In the genomic region with DNA sequence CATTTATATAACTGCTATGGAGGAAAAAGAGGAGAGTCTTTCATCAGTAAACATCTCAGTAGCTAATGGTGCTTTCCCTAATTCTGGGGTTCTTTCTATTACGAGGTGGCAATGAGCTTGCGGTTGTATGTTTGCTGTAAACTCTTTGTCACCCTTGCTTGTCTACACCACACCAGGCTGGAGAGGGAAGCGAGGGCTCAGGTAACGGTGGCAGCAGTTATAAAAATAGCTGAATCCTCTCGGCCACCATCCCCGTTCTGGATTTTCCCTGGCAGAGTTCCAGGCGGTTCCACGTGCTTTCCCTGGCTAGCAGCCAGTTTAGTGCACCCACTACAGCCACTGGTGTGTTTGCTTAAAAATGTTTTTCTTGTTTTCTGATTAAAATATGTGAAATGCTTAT, we compare ENCODE assay signal across 8 cellular contexts. TPM values are rescaled to one million over a fixed set of nuclear protein-coding genes. Genes with fewer than 3 reads are reported as not detected.
DNase-seq lines count a peak whose midpoint lies in the region; ATAC-seq, FAIRE-seq and TF ChIP-seq lines count a peak whose summit lies in the region.

No MANE protein-coding gene starts in this region.

- TF ChIP-seq CTCF in GM13976 (IDR thresholded peaks at IDR 0.05; ENCODE audit: borderline replicate concordance, control extremely low read depth, extremely low read depth, insufficient read depth, missing control alignments) (no peak), bronchial epithelial cell (IDR thresholded peaks at IDR 0.05; ENCODE audit: insufficient read depth, low read length, severe bottlenecking) (no peak)

- no peaks in the 10 kb centered on the region for H3K36me3 ChIP-seq in bronchial epithelial cell (ENCODE audit: control insufficient read depth, insufficient read depth, low read length)

- H3K4me3 ChIP-seq in bronchial epithelial cell (ENCODE audit: low read depth, low read length) = no peak overlapping the region

- ATAC-seq in GM21825 (IDR thresholded peaks at IDR 0.05; ENCODE audit: unreplicated experiment) = peak; percentile 39

- in situ Hi-C loops in GM13976 (cut with MboI; ENCODE audit: low sequenced_read_pairs, unreplicated experiment) = no loop called here

- no peak for FAIRE-seq in bronchial epithelial cell (lab: Jason Lieb, UNC)

- H3K27me3 ChIP-seq in bronchial epithelial cell (ENCODE audit: control insufficient read depth, insufficient read depth, low read length) = peaks cover 1% of the 10 kb centered on the region

- DNase-seq in GM13976 (ENCODE audit: low spot score) = peak; percentile 22
- DNase-seq in NCI-H69 (lab: John Stamatoyannopoulos, UW) = peak; percentile 69
- peak; percentile 8 for DNase-seq in bronchial epithelial cell (ENCODE audit: low read depth)
- peak; percentile 48 for DNase-seq in stimulated activated CD4-positive, alpha-beta T cell treated with anti-CD3 and anti-CD28 coated beads, Interleukin-1b, Interleukin-23, amount 100 ng/mL, for 48 hours
- no peak for DNase-seq in HPDE6-E6E7 (ENCODE audit: extremely low spot score)
- no peak for DNase-seq in EL
- DNase-seq in Ammon's horn (ENCODE audit: low spot score) = no peak

RNA-seq across cellular contexts. Expression of gene MAS1, which starts 39.0 kb away (rescaled TPM):
- total RNA-seq in bronchial epithelial cell = not detected in 2 replicates

RNA-seq across cellular contexts. Expression of gene IGF2R, which starts 39.1 kb away (rescaled TPM):
- total RNA-seq in bronchial epithelial cell = 109 and 220 TPM in 2 replicates

Comparison
In these comparisons a context has a peak if more than half of its experiments do, and no peak if none do; other contexts are left out.
1. DNase-seq: peak in GM13976 (single experiment), NCI-H69 (single experiment), bronchial epithelial cell (single experiment) and stimulated activated CD4-positive, alpha-beta T cell treated with anti-CD3 and anti-CD28 coated beads, Interleukin-1b, Interleukin-23, amount 100 ng/mL, for 48 hours (single experiment); none in HPDE6-E6E7 (single experiment), EL (single experiment) and Ammon's horn (single experiment).